1 cellular context compared by ENCODE assay signal in the genomic region with DNA sequence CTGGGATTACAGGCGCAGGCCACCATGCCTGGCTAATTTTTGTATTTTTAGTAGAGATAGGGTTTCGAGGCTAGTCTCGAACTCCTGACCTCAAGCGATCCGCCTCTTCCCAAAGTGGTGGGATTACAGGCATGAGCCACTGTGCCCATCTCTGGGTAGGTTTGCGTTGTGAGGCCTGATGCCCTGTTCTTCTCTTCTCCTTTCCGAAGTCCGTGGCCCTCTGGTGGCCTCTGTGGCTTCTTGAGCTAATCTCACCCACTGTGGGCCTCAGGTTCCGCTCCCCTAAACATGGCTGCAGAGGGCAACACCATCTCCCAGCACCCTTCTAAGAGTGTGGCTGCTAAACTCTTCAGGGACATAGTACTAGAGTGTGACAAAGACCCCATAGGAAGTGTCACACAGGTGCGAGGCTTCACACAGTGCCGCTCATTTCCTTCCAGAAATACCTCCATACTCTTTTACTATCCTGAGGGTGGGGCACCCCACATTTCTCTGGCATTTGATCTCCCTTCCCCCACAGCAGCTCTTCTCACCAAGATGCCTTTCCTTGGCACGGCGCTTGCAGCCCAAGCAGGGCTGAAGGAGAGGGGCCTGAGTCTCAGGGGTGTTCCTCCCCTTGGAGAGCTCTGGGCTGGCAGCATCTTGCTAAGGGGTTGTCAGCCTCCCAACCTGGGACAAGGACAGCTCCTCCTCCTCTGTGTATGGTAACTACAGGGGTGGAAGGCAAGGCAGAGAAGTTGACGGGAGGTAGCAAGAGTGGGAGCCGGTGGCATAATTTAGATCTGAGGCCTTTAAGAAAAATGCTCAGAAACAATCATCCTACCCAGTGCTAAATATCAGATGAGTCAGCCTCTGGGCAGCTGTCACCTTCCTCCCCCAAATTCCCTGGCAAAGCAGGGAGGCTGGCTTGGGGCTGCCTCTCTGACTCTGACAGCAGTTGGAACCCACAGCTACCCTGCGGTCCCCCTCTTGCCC.
TF ChIP-seq lines count a peak whose summit lies in the region.

No MANE protein-coding gene starts in this region.

TF ChIP-seq in WTC11, 78 proteins besides CTCF, POLR2A, EP300 and RAD21 (continued from another document):
- TF ChIP-seq, protein P1, sequence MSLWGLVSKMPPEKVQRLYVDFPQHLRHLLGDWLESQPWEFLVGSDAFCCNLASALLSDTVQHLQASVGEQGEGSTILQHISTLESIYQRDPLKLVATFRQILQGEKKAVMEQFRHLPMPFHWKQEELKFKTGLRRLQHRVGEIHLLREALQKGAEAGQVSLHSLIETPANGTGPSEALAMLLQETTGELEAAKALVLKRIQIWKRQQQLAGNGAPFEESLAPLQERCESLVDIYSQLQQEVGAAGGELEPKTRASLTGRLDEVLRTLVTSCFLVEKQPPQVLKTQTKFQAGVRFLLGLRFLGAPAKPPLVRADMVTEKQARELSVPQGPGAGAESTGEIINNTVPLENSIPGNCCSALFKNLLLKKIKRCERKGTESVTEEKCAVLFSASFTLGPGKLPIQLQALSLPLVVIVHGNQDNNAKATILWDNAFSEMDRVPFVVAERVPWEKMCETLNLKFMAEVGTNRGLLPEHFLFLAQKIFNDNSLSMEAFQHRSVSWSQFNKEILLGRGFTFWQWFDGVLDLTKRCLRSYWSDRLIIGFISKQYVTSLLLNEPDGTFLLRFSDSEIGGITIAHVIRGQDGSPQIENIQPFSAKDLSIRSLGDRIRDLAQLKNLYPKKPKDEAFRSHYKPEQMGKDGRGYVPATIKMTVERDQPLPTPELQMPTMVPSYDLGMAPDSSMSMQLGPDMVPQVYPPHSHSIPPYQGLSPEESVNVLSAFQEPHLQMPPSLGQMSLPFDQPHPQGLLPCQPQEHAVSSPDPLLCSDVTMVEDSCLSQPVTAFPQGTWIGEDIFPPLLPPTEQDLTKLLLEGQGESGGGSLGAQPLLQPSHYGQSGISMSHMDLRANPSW (CRISPR knock-in tag; conservative IDR thresholded peaks at IDR 0.05; ENCODE audit: low read depth) = no peak
- TF ChIP-seq, protein P2, sequence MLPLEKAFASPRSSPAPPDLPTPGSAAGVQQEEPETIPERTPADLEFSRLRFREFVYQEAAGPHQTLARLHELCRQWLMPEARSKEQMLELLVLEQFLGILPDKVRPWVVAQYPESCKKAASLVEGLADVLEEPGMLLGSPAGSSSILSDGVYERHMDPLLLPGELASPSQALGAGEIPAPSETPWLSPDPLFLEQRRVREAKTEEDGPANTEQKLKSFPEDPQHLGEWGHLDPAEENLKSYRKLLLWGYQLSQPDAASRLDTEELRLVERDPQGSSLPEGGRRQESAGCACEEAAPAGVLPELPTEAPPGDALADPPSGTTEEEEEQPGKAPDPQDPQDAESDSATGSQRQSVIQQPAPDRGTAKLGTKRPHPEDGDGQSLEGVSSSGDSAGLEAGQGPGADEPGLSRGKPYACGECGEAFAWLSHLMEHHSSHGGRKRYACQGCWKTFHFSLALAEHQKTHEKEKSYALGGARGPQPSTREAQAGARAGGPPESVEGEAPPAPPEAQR (CRISPR knock-in tag; IDR thresholded peaks at IDR 0.05) = no peak
- TF ChIP-seq ZNF423 (CRISPR knock-in tag; IDR thresholded peaks at IDR 0.05) (0 out of 2 replicates have a peak, but pooled peaks have one; percentile 19), SMAD3 (CRISPR knock-in tag; IDR thresholded peaks at IDR 0.05; ENCODE audit: borderline replicate concordance) (no peak), MXD4 (CRISPR knock-in tag; IDR thresholded peaks at IDR 0.05; ENCODE audit: borderline replicate concordance) (no peak), ZNF138 (CRISPR knock-in tag; conservative IDR thresholded peaks at IDR 0.05) (peak; percentile 46; the same call in 1 of the 2 replicates), ZNF416 (CRISPR knock-in tag; IDR thresholded peaks at IDR 0.05) (peak; percentile 80; the same call in 1 of the 2 replicates), TEAD4 (CRISPR knock-in tag; IDR thresholded peaks at IDR 0.05) (no peak), NR2C2 (CRISPR knock-in tag; IDR thresholded peaks at IDR 0.05) (no peak), TP53 (CRISPR knock-in tag; IDR thresholded peaks at IDR 0.05) (no peak; the same call in 1 of the 2 replicates), ETV6 (CRISPR knock-in tag; IDR thresholded peaks at IDR 0.05) (no peak), GTF2I (CRISPR knock-in tag; conservative IDR thresholded peaks at IDR 0.05) (no peak), CBFB (CRISPR knock-in tag; IDR thresholded peaks at IDR 0.05; ENCODE audit: low read depth) (no peak), TCF7 (CRISPR knock-in tag; IDR thresholded peaks at IDR 0.05; ENCODE audit: low read depth) (no peak), SOX15 (CRISPR knock-in tag; IDR thresholded peaks at IDR 0.05) (no peak), SP1 (CRISPR knock-in tag; conservative IDR thresholded peaks at IDR 0.05) (0 out of 2 replicates have a peak, but pooled peaks have one; percentile 46), HMGA2 (CRISPR knock-in tag; IDR thresholded peaks at IDR 0.05) (no peak)
- TF ChIP-seq, protein P3, sequence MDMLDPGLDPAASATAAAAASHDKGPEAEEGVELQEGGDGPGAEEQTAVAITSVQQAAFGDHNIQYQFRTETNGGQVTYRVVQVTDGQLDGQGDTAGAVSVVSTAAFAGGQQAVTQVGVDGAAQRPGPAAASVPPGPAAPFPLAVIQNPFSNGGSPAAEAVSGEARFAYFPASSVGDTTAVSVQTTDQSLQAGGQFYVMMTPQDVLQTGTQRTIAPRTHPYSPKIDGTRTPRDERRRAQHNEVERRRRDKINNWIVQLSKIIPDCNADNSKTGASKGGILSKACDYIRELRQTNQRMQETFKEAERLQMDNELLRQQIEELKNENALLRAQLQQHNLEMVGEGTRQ (CRISPR knock-in tag; IDR thresholded peaks at IDR 0.05) = no peak
- TF ChIP-seq, protein P4, sequence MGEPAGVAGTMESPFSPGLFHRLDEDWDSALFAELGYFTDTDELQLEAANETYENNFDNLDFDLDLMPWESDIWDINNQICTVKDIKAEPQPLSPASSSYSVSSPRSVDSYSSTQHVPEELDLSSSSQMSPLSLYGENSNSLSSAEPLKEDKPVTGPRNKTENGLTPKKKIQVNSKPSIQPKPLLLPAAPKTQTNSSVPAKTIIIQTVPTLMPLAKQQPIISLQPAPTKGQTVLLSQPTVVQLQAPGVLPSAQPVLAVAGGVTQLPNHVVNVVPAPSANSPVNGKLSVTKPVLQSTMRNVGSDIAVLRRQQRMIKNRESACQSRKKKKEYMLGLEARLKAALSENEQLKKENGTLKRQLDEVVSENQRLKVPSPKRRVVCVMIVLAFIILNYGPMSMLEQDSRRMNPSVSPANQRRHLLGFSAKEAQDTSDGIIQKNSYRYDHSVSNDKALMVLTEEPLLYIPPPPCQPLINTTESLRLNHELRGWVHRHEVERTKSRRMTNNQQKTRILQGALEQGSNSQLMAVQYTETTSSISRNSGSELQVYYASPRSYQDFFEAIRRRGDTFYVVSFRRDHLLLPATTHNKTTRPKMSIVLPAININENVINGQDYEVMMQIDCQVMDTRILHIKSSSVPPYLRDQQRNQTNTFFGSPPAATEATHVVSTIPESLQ (CRISPR knock-in tag; IDR thresholded peaks at IDR 0.05) = no peak
- TF ChIP-seq, protein P5, sequence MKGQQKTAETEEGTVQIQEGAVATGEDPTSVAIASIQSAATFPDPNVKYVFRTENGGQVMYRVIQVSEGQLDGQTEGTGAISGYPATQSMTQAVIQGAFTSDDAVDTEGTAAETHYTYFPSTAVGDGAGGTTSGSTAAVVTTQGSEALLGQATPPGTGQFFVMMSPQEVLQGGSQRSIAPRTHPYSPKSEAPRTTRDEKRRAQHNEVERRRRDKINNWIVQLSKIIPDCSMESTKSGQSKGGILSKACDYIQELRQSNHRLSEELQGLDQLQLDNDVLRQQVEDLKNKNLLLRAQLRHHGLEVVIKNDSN (CRISPR knock-in tag; IDR thresholded peaks at IDR 0.05) = no peak
- TF ChIP-seq, protein P6, sequence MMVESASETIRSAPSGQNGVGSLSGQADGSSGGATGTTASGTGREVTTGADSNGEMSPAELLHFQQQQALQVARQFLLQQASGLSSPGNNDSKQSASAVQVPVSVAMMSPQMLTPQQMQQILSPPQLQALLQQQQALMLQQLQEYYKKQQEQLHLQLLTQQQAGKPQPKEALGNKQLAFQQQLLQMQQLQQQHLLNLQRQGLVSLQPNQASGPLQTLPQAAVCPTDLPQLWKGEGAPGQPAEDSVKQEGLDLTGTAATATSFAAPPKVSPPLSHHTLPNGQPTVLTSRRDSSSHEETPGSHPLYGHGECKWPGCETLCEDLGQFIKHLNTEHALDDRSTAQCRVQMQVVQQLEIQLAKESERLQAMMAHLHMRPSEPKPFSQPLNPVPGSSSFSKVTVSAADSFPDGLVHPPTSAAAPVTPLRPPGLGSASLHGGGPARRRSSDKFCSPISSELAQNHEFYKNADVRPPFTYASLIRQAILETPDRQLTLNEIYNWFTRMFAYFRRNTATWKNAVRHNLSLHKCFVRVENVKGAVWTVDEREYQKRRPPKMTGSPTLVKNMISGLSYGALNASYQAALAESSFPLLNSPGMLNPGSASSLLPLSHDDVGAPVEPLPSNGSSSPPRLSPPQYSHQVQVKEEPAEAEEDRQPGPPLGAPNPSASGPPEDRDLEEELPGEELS (CRISPR knock-in tag; IDR thresholded peaks at IDR 0.05) = no peak
- TF ChIP-seq, protein P7, sequence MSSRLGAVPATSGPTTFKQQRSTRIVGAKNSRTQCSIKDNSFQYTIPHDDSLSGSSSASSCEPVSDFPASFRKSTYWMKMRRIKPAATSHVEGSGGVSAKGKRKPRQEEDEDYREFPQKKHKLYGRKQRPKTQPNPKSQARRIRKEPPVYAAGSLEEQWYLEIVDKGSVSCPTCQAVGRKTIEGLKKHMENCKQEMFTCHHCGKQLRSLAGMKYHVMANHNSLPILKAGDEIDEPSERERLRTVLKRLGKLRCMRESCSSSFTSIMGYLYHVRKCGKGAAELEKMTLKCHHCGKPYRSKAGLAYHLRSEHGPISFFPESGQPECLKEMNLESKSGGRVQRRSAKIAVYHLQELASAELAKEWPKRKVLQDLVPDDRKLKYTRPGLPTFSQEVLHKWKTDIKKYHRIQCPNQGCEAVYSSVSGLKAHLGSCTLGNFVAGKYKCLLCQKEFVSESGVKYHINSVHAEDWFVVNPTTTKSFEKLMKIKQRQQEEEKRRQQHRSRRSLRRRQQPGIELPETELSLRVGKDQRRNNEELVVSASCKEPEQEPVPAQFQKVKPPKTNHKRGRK (CRISPR knock-in tag; IDR thresholded peaks at IDR 0.05; ENCODE audit: borderline replicate concordance) = no peak
- TF ChIP-seq, protein P8, sequence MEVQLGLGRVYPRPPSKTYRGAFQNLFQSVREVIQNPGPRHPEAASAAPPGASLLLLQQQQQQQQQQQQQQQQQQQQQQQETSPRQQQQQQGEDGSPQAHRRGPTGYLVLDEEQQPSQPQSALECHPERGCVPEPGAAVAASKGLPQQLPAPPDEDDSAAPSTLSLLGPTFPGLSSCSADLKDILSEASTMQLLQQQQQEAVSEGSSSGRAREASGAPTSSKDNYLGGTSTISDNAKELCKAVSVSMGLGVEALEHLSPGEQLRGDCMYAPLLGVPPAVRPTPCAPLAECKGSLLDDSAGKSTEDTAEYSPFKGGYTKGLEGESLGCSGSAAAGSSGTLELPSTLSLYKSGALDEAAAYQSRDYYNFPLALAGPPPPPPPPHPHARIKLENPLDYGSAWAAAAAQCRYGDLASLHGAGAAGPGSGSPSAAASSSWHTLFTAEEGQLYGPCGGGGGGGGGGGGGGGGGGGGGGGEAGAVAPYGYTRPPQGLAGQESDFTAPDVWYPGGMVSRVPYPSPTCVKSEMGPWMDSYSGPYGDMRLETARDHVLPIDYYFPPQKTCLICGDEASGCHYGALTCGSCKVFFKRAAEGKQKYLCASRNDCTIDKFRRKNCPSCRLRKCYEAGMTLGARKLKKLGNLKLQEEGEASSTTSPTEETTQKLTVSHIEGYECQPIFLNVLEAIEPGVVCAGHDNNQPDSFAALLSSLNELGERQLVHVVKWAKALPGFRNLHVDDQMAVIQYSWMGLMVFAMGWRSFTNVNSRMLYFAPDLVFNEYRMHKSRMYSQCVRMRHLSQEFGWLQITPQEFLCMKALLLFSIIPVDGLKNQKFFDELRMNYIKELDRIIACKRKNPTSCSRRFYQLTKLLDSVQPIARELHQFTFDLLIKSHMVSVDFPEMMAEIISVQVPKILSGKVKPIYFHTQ (CRISPR knock-in tag; IDR thresholded peaks at IDR 0.05) = no peak
- TF ChIP-seq, protein P9, sequence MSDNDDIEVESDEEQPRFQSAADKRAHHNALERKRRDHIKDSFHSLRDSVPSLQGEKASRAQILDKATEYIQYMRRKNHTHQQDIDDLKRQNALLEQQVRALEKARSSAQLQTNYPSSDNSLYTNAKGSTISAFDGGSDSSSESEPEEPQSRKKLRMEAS (CRISPR knock-in tag; IDR thresholded peaks at IDR 0.05) = no peak
- TF ChIP-seq, protein P10, sequence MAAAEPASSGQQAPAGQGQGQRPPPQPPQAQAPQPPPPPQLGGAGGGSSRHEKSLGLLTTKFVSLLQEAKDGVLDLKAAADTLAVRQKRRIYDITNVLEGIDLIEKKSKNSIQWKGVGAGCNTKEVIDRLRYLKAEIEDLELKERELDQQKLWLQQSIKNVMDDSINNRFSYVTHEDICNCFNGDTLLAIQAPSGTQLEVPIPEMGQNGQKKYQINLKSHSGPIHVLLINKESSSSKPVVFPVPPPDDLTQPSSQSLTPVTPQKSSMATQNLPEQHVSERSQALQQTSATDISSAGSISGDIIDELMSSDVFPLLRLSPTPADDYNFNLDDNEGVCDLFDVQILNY (CRISPR knock-in tag; IDR thresholded peaks at IDR 0.05) = no peak
- TF ChIP-seq, protein P11, sequence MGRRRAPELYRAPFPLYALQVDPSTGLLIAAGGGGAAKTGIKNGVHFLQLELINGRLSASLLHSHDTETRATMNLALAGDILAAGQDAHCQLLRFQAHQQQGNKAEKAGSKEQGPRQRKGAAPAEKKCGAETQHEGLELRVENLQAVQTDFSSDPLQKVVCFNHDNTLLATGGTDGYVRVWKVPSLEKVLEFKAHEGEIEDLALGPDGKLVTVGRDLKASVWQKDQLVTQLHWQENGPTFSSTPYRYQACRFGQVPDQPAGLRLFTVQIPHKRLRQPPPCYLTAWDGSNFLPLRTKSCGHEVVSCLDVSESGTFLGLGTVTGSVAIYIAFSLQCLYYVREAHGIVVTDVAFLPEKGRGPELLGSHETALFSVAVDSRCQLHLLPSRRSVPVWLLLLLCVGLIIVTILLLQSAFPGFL (CRISPR knock-in tag; IDR thresholded peaks at IDR 0.05; ENCODE audit: borderline replicate concordance) = no peak
